Comparison of ENCODE assay signal across 15 cellular contexts in genomic region chr14:21219120-21219519, GRCh38. TPM values are rescaled to one million over a fixed set of nuclear protein-coding genes. Genes with fewer than 3 reads are reported as not detected.
A peak's percentile ranks its signal among the peaks of the same experiment; 100 is the strongest.
DNase-seq lines count a peak whose midpoint lies in the region; ATAC-seq, FAIRE-seq and TF ChIP-seq lines count a peak whose summit lies in the region.
"Had no signal": no experiment of that assay in that cellular context is flagged by ENCODE, and none has a peak within 500 bp of the region (broad histone marks: within the 10 kb centered on the region; RNA-seq: fewer than 3 reads in every experiment).

No MANE protein-coding gene starts in this region.

- intact Hi-C loops in CD8-positive, alpha-beta T cell (cut with DNase I, micrococcal nuclease): loop anchor here in 1 of 2 experiments (2.0 to 10.0 kb wide), 2 partner anchors 14 to 46 kb away; partner anchors contain the start of gene HNRNPC
- intact Hi-C loops in body of pancreas (cut with DNase I): no loop called here

- no peak overlapping the region for H3K4me3 ChIP-seq in A549
- no peak overlapping the region for H3K4me3 ChIP-seq in CD8-positive, alpha-beta T cell (ENCODE audit: low read depth, low read length)
- no peak overlapping the region for H3K4me3 ChIP-seq in body of pancreas
- H3K4me3 ChIP-seq: GM12878, pancreas had no signal

- TF ChIP-seq EP300 in A549 (IDR thresholded peaks at IDR 0.05): no peak

- H3K27ac Mint-ChIP-seq in CD8-positive, alpha-beta T cell: peak overlapping the region; percentile 37
- H3K27ac Mint-ChIP-seq in WTC11: peak overlapping the region; percentile 60
- H3K27ac Mint-ChIP-seq in immature natural killer cell: peak overlapping the region; percentile 13 to 85 (median 70)

- H3K4me1 ChIP-seq in A549 (peaks cover 57% of the 10 kb centered on the region), body of pancreas (peaks cover 30% of the 10 kb centered on the region)
- peaks cover 52% of the 10 kb centered on the region for H3K4me1 ChIP-seq in CD8-positive, alpha-beta T cell (ENCODE audit: insufficient read depth, low read length)

- peaks cover 75% of the 10 kb centered on the region for H3K4me1 Mint-ChIP-seq in CD8-positive, alpha-beta T cell (ENCODE audit: low read depth)
- H3K4me1 Mint-ChIP-seq in WTC11 (peaks cover 48% of the 10 kb centered on the region), immature natural killer cell (peaks cover 72 to 82% of the 10 kb centered on the region in 2 donors)

- H3K36me3 ChIP-seq in CD8-positive, alpha-beta T cell (ENCODE audit: insufficient read depth, low read length): peaks cover 39% of the 10 kb centered on the region
- H3K36me3 ChIP-seq in body of pancreas (replicated peaks in 1 of 2; ENCODE audit: insufficient read depth in 1 of 2, low read depth in 2 of 2): peaks cover 0 to 8% of the 10 kb centered on the region in 2 donors

- DNase-seq in A549 (ENCODE audit: low read depth in 1 of 2, low spot score in 1 of 2) (no peak), WTC11 (ENCODE audit: low spot score) (no peak), immature natural killer cell (no peak), middle frontal gyrus (ENCODE audit: extremely low spot score, low spot score) (no peak), epidermal melanocyte (ENCODE audit: insufficient read length, low spot score) (no peak), body of pancreas (no peak)
- DNase-seq in CD8-positive, alpha-beta T cell: no peak
- DNase-seq: midbrain, NCI-H1694, NCI-H446, pancreas had no signal

- ATAC-seq in A549: no peak
- no peak for ATAC-seq in CD8-positive, alpha-beta T cell
- ATAC-seq in WTC11: no peak
- no peak for ATAC-seq in body of pancreas
- ATAC-seq: GM12878 had no signal

- 77% methylated on average over 2 of the region's 2 CpGs for WGBS in A549 (ENCODE audit: missing lambda C conversion rate)
- 61 to 70% methylated on average over 2 of the region's 2 CpGs for WGBS in body of pancreas, 2 donors

- POLR2A ChIA-PET in A549 (lab: Yijun Ruan, JAX): no interaction called here
- POLR2A ChIA-PET in CD8-positive, alpha-beta T cell (lab: Charles Lee): no interaction called here
- POLR2A ChIA-PET in WTC11 (lab: Charles Lee): no interaction called here

- H3K4me3 Mint-ChIP-seq in CD8-positive, alpha-beta T cell: no peak overlapping the region
- H3K4me3 Mint-ChIP-seq in WTC11 (no peak overlapping the region), immature natural killer cell (no peak overlapping the region)

- H3K9me3 ChIP-seq in A549 (no peaks in the 10 kb centered on the region), body of pancreas (no peaks in the 10 kb centered on the region)
- no peaks in the 10 kb centered on the region for H3K9me3 ChIP-seq in CD8-positive, alpha-beta T cell (ENCODE audit: low read length)
- H3K9me3 ChIP-seq: pancreas had no signal

- H3K27me3 Mint-ChIP-seq in CD8-positive, alpha-beta T cell (ENCODE audit: low read depth): no peaks in the 10 kb centered on the region
- H3K27me3 Mint-ChIP-seq in WTC11 (ENCODE audit: low read depth): no peaks in the 10 kb centered on the region
- peaks cover 0 to 8% (median 0%) of the 10 kb centered on the region in 3 donors for H3K27me3 Mint-ChIP-seq in immature natural killer cell (ENCODE audit: low read depth in 3 of 3)

- TF ChIP-seq CTCF in A549 (IDR thresholded peaks at IDR 0.05): no peak
- no peak for TF ChIP-seq CTCF in CD8-positive, alpha-beta T cell (IDR thresholded peaks at IDR 0.05)
- TF ChIP-seq CTCF in WTC11 (IDR thresholded peaks at IDR 0.05): no peak
- no peak for TF ChIP-seq CTCF in body of pancreas (IDR thresholded peaks at IDR 0.05)

- no peak for TF ChIP-seq POLR2A in A549 (IDR thresholded peaks at IDR 0.05; ENCODE audit: low read length)
- TF ChIP-seq POLR2A in body of pancreas (IDR thresholded peaks at IDR 0.05): no peak

- FAIRE-seq in A549 (lab: Jason Lieb, UNC): no peak
- FAIRE-seq: bronchial epithelial cell, frontal cortex, GM12878, pancreas had no signal

- peaks cover 86% of the 10 kb centered on the region for H3K36me3 Mint-ChIP-seq in CD8-positive, alpha-beta T cell
- H3K36me3 Mint-ChIP-seq in WTC11 (peaks cover 75% of the 10 kb centered on the region), immature natural killer cell (peaks cover 6 to 41% (median 6%) of the 10 kb centered on the region in 3 donors)

- H3K27ac ChIP-seq in A549 (no peak overlapping the region), body of pancreas (no peak overlapping the region)
- H3K27ac ChIP-seq in CD8-positive, alpha-beta T cell (ENCODE audit: low read depth, low read length): no peak overlapping the region
- H3K27ac ChIP-seq: C4-2B, pancreas had no signal

- H3K4me2 ChIP-seq in A549: peak overlapping the region; percentile 23; the same call in 2 of the 3 replicates

- CTCF ChIA-PET in A549 (lab: Yijun Ruan, JAX) (interaction anchor here (2.1 kb wide), 1 partner anchor 13 kb away, joined by 6 read pairs; no protein-coding TSS in a partner anchor), WTC11 (lab: Charles Lee) (no interaction called here)
- CTCF ChIA-PET in CD8-positive, alpha-beta T cell (lab: Charles Lee): no interaction called here

- no peaks in the 10 kb centered on the region for H3K9me3 Mint-ChIP-seq in CD8-positive, alpha-beta T cell
- H3K9me3 Mint-ChIP-seq in WTC11 (no peaks in the 10 kb centered on the region), immature natural killer cell (no peaks in the 10 kb centered on the region)

- no peak for TF ChIP-seq RAD21 in A549 (conservative IDR thresholded peaks at IDR 0.05 in 1 of 2, IDR thresholded peaks at IDR 0.05 in 1 of 2)

- no peaks in the 10 kb centered on the region for H3K27me3 ChIP-seq in CD8-positive, alpha-beta T cell (ENCODE audit: insufficient read depth, low read length)
- no peaks in the 10 kb centered on the region for H3K27me3 ChIP-seq in body of pancreas
- H3K27me3 ChIP-seq: pancreas had no signal

TF ChIP-seq in A549, 52 proteins besides CTCF, POLR2A, EP300 and RAD21:
- TF ChIP-seq CBX8 (IDR thresholded peaks at IDR 0.05) (no peak), HES2 (IDR thresholded peaks at IDR 0.05) (no peak)

TF ChIP-seq in WTC11, 78 proteins besides CTCF, POLR2A, EP300 and RAD21:
- TF ChIP-seq, protein P1, sequence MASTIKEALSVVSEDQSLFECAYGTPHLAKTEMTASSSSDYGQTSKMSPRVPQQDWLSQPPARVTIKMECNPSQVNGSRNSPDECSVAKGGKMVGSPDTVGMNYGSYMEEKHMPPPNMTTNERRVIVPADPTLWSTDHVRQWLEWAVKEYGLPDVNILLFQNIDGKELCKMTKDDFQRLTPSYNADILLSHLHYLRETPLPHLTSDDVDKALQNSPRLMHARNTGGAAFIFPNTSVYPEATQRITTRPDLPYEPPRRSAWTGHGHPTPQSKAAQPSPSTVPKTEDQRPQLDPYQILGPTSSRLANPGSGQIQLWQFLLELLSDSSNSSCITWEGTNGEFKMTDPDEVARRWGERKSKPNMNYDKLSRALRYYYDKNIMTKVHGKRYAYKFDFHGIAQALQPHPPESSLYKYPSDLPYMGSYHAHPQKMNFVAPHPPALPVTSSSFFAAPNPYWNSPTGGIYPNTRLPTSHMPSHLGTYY (CRISPR knock-in tag; IDR thresholded peaks at IDR 0.05): no peak
- TF ChIP-seq IRF1 (CRISPR knock-in tag; IDR thresholded peaks at IDR 0.05) (no peak), MXD4 (CRISPR knock-in tag; IDR thresholded peaks at IDR 0.05; ENCODE audit: borderline replicate concordance) (no peak)

RNA-seq across cellular contexts. Expression of gene HNRNPC, which starts 50.1 kb away (rescaled TPM):
- 1,057 and 1,207 TPM in 2 replicates for polyA plus RNA-seq in A549 (2011; rRNA removed)
- 399 and 453 TPM in 2 replicates for polyA plus RNA-seq in A549 (2012; cell fraction: cytosol; rRNA removed)
- 407 and 724 TPM in 2 replicates for polyA plus RNA-seq in A549 (2012; cell fraction: nucleus; rRNA removed)
- polyA plus RNA-seq in A549 (2017; fragmentation: RNase III; extraction: RNeasy Plus Mini Kit Qiagen cat#74134 plus additional on column Dnase treatment): 1,069 to 1,196 TPM (median 1,087 TPM) in 3 replicates
- 580 and 783 TPM in 2 replicates for polyA minus RNA-seq in A549 (2011; rRNA and poly(A)+ RNA removed)
- 100 to 1,000 TPM; 621 to 624 TPM for total RNA-seq in CD8-positive, alpha-beta T cell
- total RNA-seq in WTC11 (2021): 982 to 1,062 TPM (median 1,056 TPM) in 3 replicates
- 100 to 1,000 TPM; 622 to 879 (median 758) TPM for polyA plus RNA-seq in immature natural killer cell
- total RNA-seq in body of pancreas: 100 to 1,000 TPM; 245 to 251 TPM
